In the genomic region with DNA sequence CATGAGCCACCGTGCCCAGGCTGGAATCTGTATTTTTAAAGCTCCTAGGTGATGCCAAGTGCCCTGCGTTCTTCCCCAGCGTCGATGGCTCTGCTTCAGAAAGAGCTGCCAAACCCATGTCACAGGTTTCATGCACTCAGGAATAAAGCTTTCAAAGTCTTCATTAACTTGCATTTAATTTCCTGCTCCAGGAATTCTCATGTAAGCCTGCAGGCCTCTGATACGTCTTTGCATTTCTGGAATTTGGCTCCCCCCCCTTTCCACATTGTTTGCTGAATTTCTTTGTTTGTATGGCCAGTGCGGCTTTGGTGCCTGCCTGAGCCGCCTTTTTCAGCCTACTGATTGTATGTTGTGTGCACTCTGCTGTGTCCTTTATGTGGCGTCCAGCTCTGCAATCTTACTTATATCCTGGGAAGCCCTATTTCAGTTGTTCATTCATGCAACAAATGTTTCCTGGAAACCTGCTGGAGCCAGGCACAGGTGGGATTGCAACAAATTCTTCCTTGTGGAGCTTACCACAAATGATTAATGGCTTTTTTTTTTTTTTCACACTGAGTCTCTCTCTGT, we compare ENCODE assay signal across 1 cellular context.
TF ChIP-seq lines count a peak whose summit lies in the region.

No MANE protein-coding gene starts in this region.

TF ChIP-seq in GM23338, 12 proteins besides CTCF, POLR2A, EP300 and RAD21 (continued from another document):
- TF ChIP-seq ZNF462 (CRISPR knock-in tag; IDR thresholded peaks at IDR 0.05) (no peak), REST (IDR thresholded peaks at IDR 0.05; ENCODE audit: unreplicated experiment) (no peak), EZH2 (IDR thresholded peaks at IDR 0.05; ENCODE audit: low read depth, unreplicated experiment) (no peak), EZH2phosphoT487 (IDR thresholded peaks at IDR 0.05; ENCODE audit: unreplicated experiment) (no peak), NANOG (IDR thresholded peaks at IDR 0.05; ENCODE audit: borderline replicate concordance) (no peak), STAT1 (IDR thresholded peaks at IDR 0.05; ENCODE audit: unreplicated experiment) (no peak), ZNF331 (CRISPR knock-in tag; IDR thresholded peaks at IDR 0.05; ENCODE audit: low read depth) (no peak), CREB1 (CRISPR knock-in tag; IDR thresholded peaks at IDR 0.05; ENCODE audit: low read depth) (no peak)
